ENCODE assay signal across 1 cellular context in genomic region chr10:86940076-86940475, GRCh38.
A peak's percentile ranks its signal among the peaks of the same experiment; 100 is the strongest.
TF ChIP-seq lines count a peak whose summit lies in the region.

No MANE protein-coding gene starts in this region.

TF ChIP-seq in K562, 482 proteins besides CTCF, POLR2A, EP300 and RAD21:
- peak; percentile 54 for TF ChIP-seq CEBPB (tag; IDR thresholded peaks at IDR 0.05)
